ENCODE assay signal across 8 cellular contexts in genomic region chr6:31826793-31827285, GRCh38. TPM values are rescaled to one million over a fixed set of nuclear protein-coding genes. Genes with fewer than 3 reads are reported as not detected.
DNase-seq lines count a peak whose midpoint lies in the region; ATAC-seq and TF ChIP-seq lines count a peak whose summit lies in the region.

No MANE protein-coding gene starts in this region.

- no peaks in the 10 kb centered on the region for H3K9me3 Mint-ChIP-seq in activated CD8-positive, alpha-beta memory T cell treated with anti-CD3 and anti-CD28 coated beads, Interleukin-2, amount 10 ng/mL, durations not matched to agents 7 days and 5 days (ENCODE audit: low read depth)
- H3K9me3 Mint-ChIP-seq in activated T-helper 1 cell treated with anti-CD3 and anti-CD28 coated beads, Interleukin-12 subunit alpha, Interleukin-12 subunit beta, Interleukin-2, Interleukin-4 antibody, amounts not matched to agents 30 ng/mL and 10 ng/mL and 1 ng/mL, durations not matched to agents 14 hours and 24 hours and 36 hours, result no peaks in the 10 kb centered on the region

- H3K27me3 Mint-ChIP-seq in activated CD8-positive, alpha-beta memory T cell treated with anti-CD3 and anti-CD28 coated beads, Interleukin-2, amount 10 ng/mL, durations not matched to agents 7 days and 5 days, result no peaks in the 10 kb centered on the region
- no peaks in the 10 kb centered on the region for H3K27me3 Mint-ChIP-seq in activated T-helper 1 cell treated with anti-CD3 and anti-CD28 coated beads, Interleukin-12 subunit alpha, Interleukin-12 subunit beta, Interleukin-2, Interleukin-4 antibody, amounts not matched to agents 30 ng/mL and 10 ng/mL and 1 ng/mL, durations not matched to agents 14 hours and 24 hours and 36 hours (ENCODE audit: insufficient read depth)

- no peaks in the 10 kb centered on the region for H3K9me3 ChIP-seq in neuronal stem cell (replicated peaks in 1 of 2; ENCODE audit: control insufficient read depth in 2 of 2, insufficient read depth in 1 of 2, low read depth in 1 of 2, low read length in 2 of 2)

- peak overlapping the region; percentile 85 for H3K4me3 Mint-ChIP-seq in activated CD8-positive, alpha-beta memory T cell treated with anti-CD3 and anti-CD28 coated beads, Interleukin-2, amount 10 ng/mL, durations not matched to agents 7 days and 5 days
- peak overlapping the region; percentile 83 for H3K4me3 Mint-ChIP-seq in activated T-helper 1 cell treated with anti-CD3 and anti-CD28 coated beads, Interleukin-12 subunit alpha, Interleukin-12 subunit beta, Interleukin-2, Interleukin-4 antibody, amounts not matched to agents 30 ng/mL and 10 ng/mL and 1 ng/mL, durations not matched to agents 14 hours and 24 hours and 36 hours

- H3K79me1 ChIP-seq in neuronal stem cell (ENCODE audit: low read depth, low read length), result no peaks in the 10 kb centered on the region

- no peak overlapping the region for H4K8ac ChIP-seq in neuronal stem cell (ENCODE audit: low read depth, low read length)

- H3K27ac ChIP-seq in foreskin keratinocyte, result peak overlapping the region; percentile 93
- peak overlapping the region; percentile 83 for H3K27ac ChIP-seq in neuronal stem cell (replicated peaks; ENCODE audit: low read length)

- TF ChIP-seq CTCF in LNCaP clone FGC (IDR thresholded peaks at IDR 0.05; ENCODE audit: control insufficient read depth, extremely low read depth, insufficient read depth) (no peak), foreskin keratinocyte (conservative IDR thresholded peaks at IDR 0.05) (no peak), GM20000 (IDR thresholded peaks at IDR 0.05; ENCODE audit: extremely low read depth, missing control alignments) (no peak)

- H3K9ac ChIP-seq in neuronal stem cell (ENCODE audit: low read depth, low read length, poor library complexity), result no peak overlapping the region

- H3K4me3 ChIP-seq in LNCaP clone FGC (ENCODE audit: low read depth, low read length), result peak overlapping the region; percentile 60
- H3K4me3 ChIP-seq in neuronal stem cell (ENCODE audit: low read length in 2 of 2), result peak overlapping the region in 1 of 2 donors; percentile 40

- peak overlapping the region; percentile 97 for H3K27ac Mint-ChIP-seq in activated CD8-positive, alpha-beta memory T cell treated with anti-CD3 and anti-CD28 coated beads, Interleukin-2, amount 10 ng/mL, durations not matched to agents 7 days and 5 days
- H3K27ac Mint-ChIP-seq in activated T-helper 1 cell treated with anti-CD3 and anti-CD28 coated beads, Interleukin-12 subunit alpha, Interleukin-12 subunit beta, Interleukin-2, Interleukin-4 antibody, amounts not matched to agents 30 ng/mL and 10 ng/mL and 1 ng/mL, durations not matched to agents 14 hours and 24 hours and 36 hours, result peak overlapping the region; percentile 93

- no peak overlapping the region for H2BK15ac ChIP-seq in neuronal stem cell (ENCODE audit: low read length)

- H3K23ac ChIP-seq in neuronal stem cell (ENCODE audit: low read depth, low read length, poor library complexity), result no peak overlapping the region

- H3K27me3 ChIP-seq in foreskin keratinocyte (no peaks in the 10 kb centered on the region), neuronal stem cell (ENCODE audit: control insufficient read depth in 3 of 3, insufficient read depth in 3 of 3, low read depth in 1 of 3, low read length in 3 of 3) (no peaks in the 10 kb centered on the region)

- H3K14ac ChIP-seq in neuronal stem cell (ENCODE audit: low read length), result no peak overlapping the region

- peaks cover 12% of the 10 kb centered on the region for H3K36me3 Mint-ChIP-seq in activated CD8-positive, alpha-beta memory T cell treated with anti-CD3 and anti-CD28 coated beads, Interleukin-2, amount 10 ng/mL, durations not matched to agents 7 days and 5 days
- H3K36me3 Mint-ChIP-seq in activated T-helper 1 cell treated with anti-CD3 and anti-CD28 coated beads, Interleukin-12 subunit alpha, Interleukin-12 subunit beta, Interleukin-2, Interleukin-4 antibody, amounts not matched to agents 30 ng/mL and 10 ng/mL and 1 ng/mL, durations not matched to agents 14 hours and 24 hours and 36 hours (ENCODE audit: low read depth), result peaks cover 9% of the 10 kb centered on the region

- no peak overlapping the region for H4K91ac ChIP-seq in neuronal stem cell (ENCODE audit: low read depth, low read length, poor library complexity)

- H2BK12ac ChIP-seq in neuronal stem cell (ENCODE audit: low read length), result no peak overlapping the region

- peaks cover 0 to 6% of the 10 kb centered on the region in 2 donors for H3K36me3 ChIP-seq in neuronal stem cell (replicated peaks in 1 of 2; ENCODE audit: control insufficient read depth in 2 of 2, insufficient read depth in 2 of 2, low read length in 2 of 2)

- peak overlapping the region; percentile 66 for H3K18ac ChIP-seq in neuronal stem cell (ENCODE audit: low read length)

- no peak overlapping the region for H2AK5ac ChIP-seq in neuronal stem cell (ENCODE audit: low read depth, low read length)

- CTCF ChIA-PET in activated CD8-positive, alpha-beta memory T cell treated with anti-CD3 and anti-CD28 coated beads, Interleukin-2, amount 10 ng/mL, durations not matched to agents 7 days and 5 days (lab: Charles Lee), result interaction anchor here (0.6 to 2.2 kb wide), 19 partner anchors 9 to 245 kb away, joined by 3 to 12 read pairs (median 4); partner anchors contain the start of genes CLIC1, GPANK1, HSPA1A and HSPA1L

- H2BK5ac ChIP-seq in neuronal stem cell (ENCODE audit: low read length), result no peak overlapping the region

- H3K4me2 ChIP-seq in neuronal stem cell (ENCODE audit: insufficient read depth, low read length, poor library complexity, severe bottlenecking), result peak overlapping the region; percentile 48

- peaks cover 35% of the 10 kb centered on the region for H3K4me1 ChIP-seq in foreskin keratinocyte
- H3K4me1 ChIP-seq in neuronal stem cell (ENCODE audit: control insufficient read depth in 2 of 2, insufficient read depth in 1 of 2, low read depth in 1 of 2, low read length in 2 of 2), result peaks cover 5 to 7% of the 10 kb centered on the region in 2 donors

- peak; percentile 10 for ATAC-seq in activated CD8-positive, alpha-beta memory T cell treated with anti-CD3 and anti-CD28 coated beads, Interleukin-2, amount 10 ng/mL, durations not matched to agents 7 days and 5 days
- ATAC-seq in foreskin keratinocyte, result peak; percentile 3

- intact Hi-C loops in activated T-helper 1 cell treated with anti-CD3 and anti-CD28 coated beads, Interleukin-12 subunit alpha, Interleukin-12 subunit beta, Interleukin-2, Interleukin-4 antibody, amounts not matched to agents 30 ng/mL and 10 ng/mL and 1 ng/mL, durations not matched to agents 14 hours and 24 hours and 36 hours (cut with micrococcal nuclease), result loop anchor here (1.0 to 10.0 kb wide), 5 partner anchors 31 to 332 kb away; partner anchors contain the start of genes ABHD16A, BAG6 and MICB

- no peak overlapping the region for H2BK120ac ChIP-seq in neuronal stem cell (ENCODE audit: low read depth, low read length)

- WGBS in neuronal stem cell (ENCODE audit: extremely low coverage in 2 of 2, insufficient read length in 2 of 2, insufficient replicate concordance in 1 of 2), 2 donors, result no CpG with 5 or more reads among the region's 13 CpGs

- no peak overlapping the region for H3K4ac ChIP-seq in neuronal stem cell (ENCODE audit: low read length)

- peak overlapping the region; percentile 75 for H2AFZ ChIP-seq in neuronal stem cell (ENCODE audit: low read length)

- peaks cover 52% of the 10 kb centered on the region for H3K4me1 Mint-ChIP-seq in activated CD8-positive, alpha-beta memory T cell treated with anti-CD3 and anti-CD28 coated beads, Interleukin-2, amount 10 ng/mL, durations not matched to agents 7 days and 5 days
- peaks cover 48% of the 10 kb centered on the region for H3K4me1 Mint-ChIP-seq in activated T-helper 1 cell treated with anti-CD3 and anti-CD28 coated beads, Interleukin-12 subunit alpha, Interleukin-12 subunit beta, Interleukin-2, Interleukin-4 antibody, amounts not matched to agents 30 ng/mL and 10 ng/mL and 1 ng/mL, durations not matched to agents 14 hours and 24 hours and 36 hours (ENCODE audit: low read depth)

- peak; percentile 66 for DNase-seq in activated CD8-positive, alpha-beta memory T cell treated with anti-CD3 and anti-CD28 coated beads, Interleukin-2, amount 10 ng/mL, durations not matched to agents 7 days and 5 days
- no peak for DNase-seq in activated CD8-positive, alpha-beta memory T cell treated with anti-CD3 and anti-CD28 coated beads, Interleukin-2, amount 50 U/mL, for 4 hours
- DNase-seq in LNCaP clone FGC (ENCODE audit: low read depth) (no peak), foreskin keratinocyte (no peak), neuronal stem cell (ENCODE audit: low spot score) (no peak), GM20000 (ENCODE audit: low spot score) (no peak)
- DNase-seq in activated T-helper 1 cell treated with anti-CD3 and anti-CD28 coated beads, Interleukin-12 subunit alpha, Interleukin-12 subunit beta, Interleukin-2, Interleukin-4 antibody, amounts not matched to agents 30 ng/mL and 10 ng/mL and 1 ng/mL, durations not matched to agents 14 hours and 24 hours and 36 hours (ENCODE audit: low spot score), result peak; percentile 44
- DNase-seq in NK-92 treated with Interleukin-12 subunit alpha and Interleukin-12 subunit beta, amount 100 ng/mL, for 24 hours (lab: John Stamatoyannopoulos, UW), result no peak

RNA-seq across cellular contexts. Expression of gene HSPA1B, which starts 0.7 kb away (rescaled TPM):
- total RNA-seq in activated CD8-positive, alpha-beta memory T cell treated with anti-CD3 and anti-CD28 coated beads, Interleukin-2, amount 10 ng/mL, durations not matched to agents 7 days and 5 days, result 10 to 100 TPM; 64.6 to 71.6 TPM
- 152 and 155 TPM in 2 replicates for total RNA-seq in activated T-helper 1 cell treated with anti-CD3 and anti-CD28 coated beads, Interleukin-12 subunit alpha, Interleukin-12 subunit beta, Interleukin-2, Interleukin-4 antibody, amounts not matched to agents 30 ng/mL and 10 ng/mL and 1 ng/mL, durations not matched to agents 14 hours and 24 hours and 36 hours
- total RNA-seq in foreskin keratinocyte, result 102 and 117 TPM in 2 replicates
- polyA plus RNA-seq in foreskin keratinocyte, result 54.9 and 76.7 TPM in 2 replicates
- 25.9 TPM for polyA plus RNA-seq in neuronal stem cell (2013, experiment 1 of 2)
- 25.2 TPM for polyA plus RNA-seq in neuronal stem cell (2013, experiment 2 of 2)

RNA-seq across cellular contexts. Expression of gene HSPA1A, which starts 11.5 kb away (rescaled TPM):
- 100 to 1,000 TPM; 124 to 137 TPM for total RNA-seq in activated CD8-positive, alpha-beta memory T cell treated with anti-CD3 and anti-CD28 coated beads, Interleukin-2, amount 10 ng/mL, durations not matched to agents 7 days and 5 days
- total RNA-seq in activated T-helper 1 cell treated with anti-CD3 and anti-CD28 coated beads, Interleukin-12 subunit alpha, Interleukin-12 subunit beta, Interleukin-2, Interleukin-4 antibody, amounts not matched to agents 30 ng/mL and 10 ng/mL and 1 ng/mL, durations not matched to agents 14 hours and 24 hours and 36 hours, result 173 and 175 TPM in 2 replicates
- 128 and 194 TPM in 2 replicates for total RNA-seq in foreskin keratinocyte
- polyA plus RNA-seq in foreskin keratinocyte, result 108 and 166 TPM in 2 replicates
- polyA plus RNA-seq in neuronal stem cell (2013, experiment 1 of 2), result 70.8 TPM
- 71.3 TPM for polyA plus RNA-seq in neuronal stem cell (2013, experiment 2 of 2)

RNA-seq across cellular contexts. Expression of gene HSPA1L, which starts 11.8 kb away (rescaled TPM):
- 1 to 10 TPM; 2.9 to 3.1 TPM for total RNA-seq in activated CD8-positive, alpha-beta memory T cell treated with anti-CD3 and anti-CD28 coated beads, Interleukin-2, amount 10 ng/mL, durations not matched to agents 7 days and 5 days
- total RNA-seq in activated T-helper 1 cell treated with anti-CD3 and anti-CD28 coated beads, Interleukin-12 subunit alpha, Interleukin-12 subunit beta, Interleukin-2, Interleukin-4 antibody, amounts not matched to agents 30 ng/mL and 10 ng/mL and 1 ng/mL, durations not matched to agents 14 hours and 24 hours and 36 hours, result 2.2 and 2.9 TPM in 2 replicates
- 0.46 and 0.58 TPM in 2 replicates for total RNA-seq in foreskin keratinocyte
- 0.30 and 0.57 TPM in 2 replicates for polyA plus RNA-seq in foreskin keratinocyte
- polyA plus RNA-seq in neuronal stem cell (2013, experiment 1 of 2), result 1.2 TPM
- polyA plus RNA-seq in neuronal stem cell (2013, experiment 2 of 2), result 1.1 TPM

RNA-seq across cellular contexts. Expression of gene LSM2, which starts 20.1 kb away (rescaled TPM):
- total RNA-seq in activated CD8-positive, alpha-beta memory T cell treated with anti-CD3 and anti-CD28 coated beads, Interleukin-2, amount 10 ng/mL, durations not matched to agents 7 days and 5 days, result 100 to 1,000 TPM; 124 to 129 TPM
- 136 and 137 TPM in 2 replicates for total RNA-seq in activated T-helper 1 cell treated with anti-CD3 and anti-CD28 coated beads, Interleukin-12 subunit alpha, Interleukin-12 subunit beta, Interleukin-2, Interleukin-4 antibody, amounts not matched to agents 30 ng/mL and 10 ng/mL and 1 ng/mL, durations not matched to agents 14 hours and 24 hours and 36 hours
- 107 and 115 TPM in 2 replicates for total RNA-seq in foreskin keratinocyte
- 139 and 152 TPM in 2 replicates for polyA plus RNA-seq in foreskin keratinocyte
- 235 TPM for polyA plus RNA-seq in neuronal stem cell (2013, experiment 1 of 2)
- polyA plus RNA-seq in neuronal stem cell (2013, experiment 2 of 2), result 233 TPM

RNA-seq across cellular contexts. Expression of gene VARS1, which starts 31.3 kb away (rescaled TPM):
- total RNA-seq in activated CD8-positive, alpha-beta memory T cell treated with anti-CD3 and anti-CD28 coated beads, Interleukin-2, amount 10 ng/mL, durations not matched to agents 7 days and 5 days, result 100 to 1,000 TPM; 107 to 140 TPM
- total RNA-seq in activated T-helper 1 cell treated with anti-CD3 and anti-CD28 coated beads, Interleukin-12 subunit alpha, Interleukin-12 subunit beta, Interleukin-2, Interleukin-4 antibody, amounts not matched to agents 30 ng/mL and 10 ng/mL and 1 ng/mL, durations not matched to agents 14 hours and 24 hours and 36 hours, result 150 and 161 TPM in 2 replicates
- total RNA-seq in foreskin keratinocyte, result 127 and 141 TPM in 2 replicates
- 91.6 and 96.7 TPM in 2 replicates for polyA plus RNA-seq in foreskin keratinocyte
- 31.2 TPM for polyA plus RNA-seq in neuronal stem cell (2013, experiment 1 of 2)
- 31.5 TPM for polyA plus RNA-seq in neuronal stem cell (2013, experiment 2 of 2)

Comparison
In these comparisons a context has a peak if more than half of its experiments do, and no peak if none do; other contexts are left out.
1. DNase-seq: peak in activated CD8-positive, alpha-beta memory T cell treated with anti-CD3 and anti-CD28 coated beads, Interleukin-2, amount 10 ng/mL, durations not matched to agents 7 days and 5 days (single experiment) and activated T-helper 1 cell treated with anti-CD3 and anti-CD28 coated beads, Interleukin-12 subunit alpha, Interleukin-12 subunit beta, Interleukin-2, Interleukin-4 antibody, amounts not matched to agents 30 ng/mL and 10 ng/mL and 1 ng/mL, durations not matched to agents 14 hours and 24 hours and 36 hours (single experiment); none in activated CD8-positive, alpha-beta memory T cell treated with anti-CD3 and anti-CD28 coated beads, Interleukin-2, amount 50 U/mL, for 4 hours (single experiment), LNCaP clone FGC (single experiment), foreskin keratinocyte (0 of 2), neuronal stem cell (single experiment), NK-92 treated with Interleukin-12 subunit alpha and Interleukin-12 subunit beta, amount 100 ng/mL, for 24 hours (single experiment) and GM20000 (single experiment).